Comparison of ENCODE assay signal across 9 cellular contexts in the genomic region with DNA sequence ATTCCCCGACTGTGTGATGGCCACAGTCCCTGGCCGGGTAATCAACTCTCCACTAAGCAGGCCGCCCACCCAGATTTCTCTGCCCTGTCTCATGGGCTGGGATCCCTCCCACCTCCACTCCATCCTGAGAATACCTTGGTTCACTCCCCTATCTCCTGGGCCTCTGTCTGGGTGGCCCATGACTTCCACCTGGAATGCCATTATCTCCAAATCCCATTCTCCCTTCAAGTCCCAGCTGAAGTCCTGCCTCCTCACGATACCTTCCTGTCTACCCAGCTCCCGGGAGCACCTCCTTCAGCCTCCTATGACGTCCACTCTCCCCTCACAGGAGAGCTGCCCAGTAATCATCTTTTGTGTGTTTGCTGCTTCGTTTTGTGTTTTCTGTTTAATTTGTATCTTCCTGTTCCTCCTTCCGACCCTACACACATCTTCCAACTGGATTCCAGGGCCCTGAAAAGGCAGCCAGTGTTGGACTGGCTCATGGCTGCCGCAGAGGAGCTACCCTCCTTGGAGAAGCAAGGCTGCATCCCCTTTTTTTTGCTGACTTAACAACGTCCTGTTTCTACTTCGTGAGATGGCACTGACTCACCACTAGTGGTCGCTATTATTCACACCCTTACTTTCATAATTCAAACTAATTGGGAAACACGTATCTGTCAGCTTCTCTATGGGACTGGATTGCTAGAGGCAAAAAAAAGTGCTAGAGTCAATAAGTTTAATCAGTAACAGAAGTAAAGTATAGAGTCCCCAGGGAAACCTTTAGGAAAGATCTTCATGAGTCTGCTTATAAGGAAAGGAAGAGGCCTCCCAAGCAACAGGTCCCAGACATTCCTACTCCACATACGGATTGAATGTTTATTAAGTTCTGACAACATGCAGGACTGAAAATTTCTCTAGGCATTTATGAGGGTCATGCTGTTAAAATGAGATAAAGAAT.
DNase-seq lines count a peak whose midpoint lies in the region; ATAC-seq and TF ChIP-seq lines count a peak whose summit lies in the region.
"Had no signal": no experiment of that assay in that cellular context is flagged by ENCODE, and none has a peak within 500 bp of the region (broad histone marks: within the 10 kb centered on the region; RNA-seq: fewer than 3 reads in every experiment).

No MANE protein-coding gene starts in this region.

- H3K4me1 ChIP-seq in GM23338 (ENCODE audit: insufficient read depth) = no peaks in the 10 kb centered on the region
- H3K4me1 ChIP-seq in upper lobe of left lung = peaks cover 5 to 14% (median 8%) of the 10 kb centered on the region in 4 donors

- H2AFZ ChIP-seq in GM23338 = peak overlapping the region; percentile 81

- no peak overlapping the region for H3K4me3 ChIP-seq in GM23338
- H3K4me3 ChIP-seq in upper lobe of left lung = no peak overlapping the region

- H3F3A ChIP-seq in GM23338 (replicated peaks; ENCODE audit: low read depth) = no peaks in the 10 kb centered on the region

- POLR2A ChIA-PET in MCF 10A (lab: Yijun Ruan, JAX) = interaction anchor here (1.0 to 1.9 kb wide), 2 partner anchors 35 to 555 kb away, joined by 3 to 5 read pairs; no protein-coding TSS in a partner anchor

- intact Hi-C loops in MCF 10A (cut with micrococcal nuclease) = loop anchor here (1.0 to 10.0 kb wide), 2 partner anchors 167 to 566 kb away; partner anchors contain the start of gene GATA6

- CTCF ChIA-PET in MCF 10A (lab: Yijun Ruan, JAX) = interaction anchor here (0.7 to 4.2 kb wide), 16 partner anchors 16 to 569 kb away, joined by 3 to 12 read pairs (median 5); no protein-coding TSS in a partner anchor

- TF ChIP-seq CTCF in GM23338 (conservative IDR thresholded peaks at IDR 0.05; ENCODE audit: low read depth in 2 of 2) = peak; percentile 76 to 92
- peak; percentile 81 for TF ChIP-seq CTCF in MCF 10A (IDR thresholded peaks at IDR 0.05; ENCODE audit: unreplicated experiment)
- peak; percentile 68 to 87 (median 74) for TF ChIP-seq CTCF in upper lobe of left lung (IDR thresholded peaks at IDR 0.05)

- no peak overlapping the region for H3K4me3 Mint-ChIP-seq in GM23338
- H3K4me3 Mint-ChIP-seq in MCF 10A (ENCODE audit: unreplicated experiment) = no peak overlapping the region
- H3K4me3 Mint-ChIP-seq: activated naive CD8-positive, alpha-beta T cell treated with anti-CD3 and anti-CD28 coated beads, Interleukin-2, amount 10 ng/mL, durations not matched to agents 7 days and 5 days had no signal

- 50 to 53% methylated on average over 14 of the region's 14 CpGs for WGBS in upper lobe of left lung, 2 donors

- H3K36me3 Mint-ChIP-seq in GM23338 (ENCODE audit: low read depth) = no peaks in the 10 kb centered on the region
- no peaks in the 10 kb centered on the region for H3K36me3 Mint-ChIP-seq in MCF 10A (ENCODE audit: insufficient read depth, unreplicated experiment)
- H3K36me3 Mint-ChIP-seq: activated naive CD8-positive, alpha-beta T cell treated with anti-CD3 and anti-CD28 coated beads, Interleukin-2, amount 10 ng/mL, durations not matched to agents 7 days and 5 days had no signal

- peaks cover 11% of the 10 kb centered on the region for H3K27me3 ChIP-seq in GM23338 (ENCODE audit: insufficient read depth)
- H3K27me3 ChIP-seq in upper lobe of left lung = no peaks in the 10 kb centered on the region

- H3K36me3 ChIP-seq in GM23338 (ENCODE audit: insufficient read depth) (no peaks in the 10 kb centered on the region), upper lobe of left lung (no peaks in the 10 kb centered on the region)

- no peak overlapping the region for H3K4me2 ChIP-seq in GM23338

- peak; percentile 88 for ATAC-seq in GM23338
- peak; percentile 70 to 77 for ATAC-seq in upper lobe of left lung (ENCODE audit: low FRiP score in 2 of 2)

- H3K9me2 ChIP-seq in GM23338 (ENCODE audit: insufficient read depth) = no peaks in the 10 kb centered on the region

- no peak for TF ChIP-seq POLR2A in upper lobe of left lung (IDR thresholded peaks at IDR 0.05)

- H4K20me1 ChIP-seq in GM23338 (replicated peaks; ENCODE audit: insufficient read depth) = no peaks in the 10 kb centered on the region

- TF ChIP-seq EP300 in upper lobe of left lung (IDR thresholded peaks at IDR 0.05) = no peak

- H3K27ac Mint-ChIP-seq in GM23338 = no peak overlapping the region
- peak overlapping the region; percentile 6 for H3K27ac Mint-ChIP-seq in MCF 10A (ENCODE audit: low read depth, unreplicated experiment)
- H3K27ac Mint-ChIP-seq: activated naive CD8-positive, alpha-beta T cell treated with anti-CD3 and anti-CD28 coated beads, Interleukin-2, amount 10 ng/mL, durations not matched to agents 7 days and 5 days had no signal

- H3K9me3 Mint-ChIP-seq in GM23338 = no peaks in the 10 kb centered on the region
- H3K9me3 Mint-ChIP-seq in MCF 10A (ENCODE audit: unreplicated experiment) = no peaks in the 10 kb centered on the region
- H3K9me3 Mint-ChIP-seq: activated naive CD8-positive, alpha-beta T cell treated with anti-CD3 and anti-CD28 coated beads, Interleukin-2, amount 10 ng/mL, durations not matched to agents 7 days and 5 days had no signal

- H3K27me3 Mint-ChIP-seq in GM23338 (ENCODE audit: insufficient read depth, low read depth, poor library complexity) (peaks cover 8% of the 10 kb centered on the region), MCF 10A (ENCODE audit: insufficient read depth, unreplicated experiment) (no peaks in the 10 kb centered on the region)

- H3K9me3 ChIP-seq in upper lobe of left lung = no peaks in the 10 kb centered on the region

- DNase-seq in NCI-H2081 (lab: John Stamatoyannopoulos, UW) = peak; percentile 23 to 31
- DNase-seq in NCI-H2081 treated with DMSO at 0.1 percent for 48 hours (lab: John Stamatoyannopoulos, UW) = no peak
- DNase-seq in GM23338 (ENCODE audit: low spot score) = peak; percentile 78
- DNase-seq in NCI-H460 (ENCODE audit: extremely low read depth, low read depth) = peak; percentile 44
- peak; percentile 65 for DNase-seq in MCF 10A (ENCODE audit: unreplicated experiment)
- DNase-seq in kidney tubule cell (ENCODE audit: low spot score) = peak; percentile 59
- DNase-seq in upper lobe of left lung = no peak
- no peak for DNase-seq in stimulated activated CD8-positive, alpha-beta memory T cell treated with anti-CD3 and anti-CD28 coated beads, Interleukin-4, amount 100 ng/mL, for 48 hours
- DNase-seq: activated naive CD8-positive, alpha-beta T cell treated with anti-CD3 and anti-CD28 coated beads, Interleukin-2, amount 10 ng/mL, durations not matched to agents 7 days and 5 days had no signal

- H3K4me1 Mint-ChIP-seq in GM23338 (peaks cover 5% of the 10 kb centered on the region; the same call in 2 of the 3 replicates), MCF 10A (ENCODE audit: insufficient read depth, unreplicated experiment) (peaks cover 5% of the 10 kb centered on the region)

- BruUV-seq in MCF 10A (replicated peaks; lab: Mats Ljungman, UMichigan) = no TSS peak

- H3K27ac ChIP-seq in GM23338 (ENCODE audit: low read depth) (no peak overlapping the region), upper lobe of left lung (peak overlapping the region in 2 of 4 donors; percentile 49 to 54)

- H3K79me2 ChIP-seq in GM23338 (replicated peaks; ENCODE audit: insufficient read depth) = no peaks in the 10 kb centered on the region

TF ChIP-seq in GM23338, 12 proteins besides CTCF, POLR2A, EP300 and RAD21 (continues in another document):
- no peak for TF ChIP-seq STAT1 (IDR thresholded peaks at IDR 0.05; ENCODE audit: unreplicated experiment)

Comparison
In these comparisons a context has a peak if more than half of its experiments do, and no peak if none do; other contexts are left out.
1. DNase-seq: peak in NCI-H2081 (2 of 2), GM23338 (single experiment), NCI-H460 (single experiment), MCF 10A (single experiment) and kidney tubule cell (single experiment); none in NCI-H2081 treated with DMSO at 0.1 percent for 48 hours (single experiment), upper lobe of left lung (0 of 2) and stimulated activated CD8-positive, alpha-beta memory T cell treated with anti-CD3 and anti-CD28 coated beads, Interleukin-4, amount 100 ng/mL, for 48 hours (single experiment).
2. Peak in every context shown above with its lines, with median percentiles within 50 percentile points of each other: CTCF ChIP-seq.